14 cellular contexts compared by ENCODE assay signal in the genomic region with DNA sequence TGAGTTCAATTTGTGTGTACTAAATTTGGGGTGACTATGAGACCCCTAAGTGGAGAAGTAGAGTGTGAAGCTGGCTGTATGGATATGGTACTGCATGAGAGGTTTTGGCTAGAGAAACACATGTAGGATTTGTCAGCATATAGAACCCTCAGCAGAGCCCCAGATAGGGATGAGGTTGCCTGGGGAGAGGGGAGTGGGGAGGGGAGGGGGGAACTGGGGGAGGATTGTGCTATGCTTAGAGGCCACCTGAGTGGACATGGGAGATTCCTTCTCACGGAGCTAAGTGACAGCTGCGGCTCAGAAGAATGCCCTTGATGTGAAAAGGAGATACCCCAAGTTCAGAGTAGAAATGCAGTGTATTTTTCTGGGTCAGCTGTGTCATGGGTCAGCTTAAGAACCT. TPM values are rescaled to one million over a fixed set of nuclear protein-coding genes. Genes with fewer than 3 reads are reported as not detected.
A peak's percentile ranks its signal among the peaks of the same experiment; 100 is the strongest.
DNase-seq lines count a peak whose midpoint lies in the region; ATAC-seq and TF ChIP-seq lines count a peak whose summit lies in the region.
"Had no signal": no experiment of that assay in that cellular context is flagged by ENCODE, and none has a peak within 500 bp of the region (broad histone marks: within the 10 kb centered on the region; RNA-seq: fewer than 3 reads in every experiment).

No MANE protein-coding gene starts in this region.

- peaks cover 13% of the 10 kb centered on the region for H3K4me1 Mint-ChIP-seq in mesothelial cell of epicardium

- H3K27ac Mint-ChIP-seq in mesothelial cell of epicardium = peak overlapping the region; percentile 30

- POLR2A ChIA-PET in RWPE1 (lab: Yijun Ruan, JAX; ENCODE audit: low non-redundant PET) = no interaction called here

- H3K9me3 ChIP-seq in upper lobe of right lung = no peaks in the 10 kb centered on the region
- H3K9me3 ChIP-seq: BLaER1 had no signal

- TF ChIP-seq CTCF in RWPE1 (conservative IDR thresholded peaks at IDR 0.05; ENCODE audit: low read depth) (no peak), coronary artery (IDR thresholded peaks at IDR 0.05) (no peak), mesothelial cell of epicardium (IDR thresholded peaks at IDR 0.05; ENCODE audit: unreplicated experiment) (no peak), upper lobe of right lung (IDR thresholded peaks at IDR 0.05) (no peak)

- H3K36me3 ChIP-seq in upper lobe of right lung = peaks cover 4% of the 10 kb centered on the region

- no peaks in the 10 kb centered on the region for H3K9me3 Mint-ChIP-seq in mesothelial cell of epicardium

- no peaks in the 10 kb centered on the region for H3K27me3 ChIP-seq in upper lobe of right lung
- H3K27me3 ChIP-seq: BLaER1 had no signal

- DNase-seq in RWPE1 (ENCODE audit: low spot score) (no peak), coronary artery (ENCODE audit: low spot score) (peak; percentile 16), mesothelial cell of epicardium (ENCODE audit: low spot score in 2 of 2, unreplicated experiment in 2 of 2) (no peak), upper lobe of right lung (peak; percentile 11), iPS-NIHi7 (ENCODE audit: extremely low spot score) (no peak), NCI-H510A treated with DMSO at 0.1 percent for 48 hours (lab: John Stamatoyannopoulos, UW) (no peak)
- DNase-seq: 8988T, AML-193, DMS53, GF-D8 had no signal

- peak overlapping the region; percentile 26; the same call in 1 of the 2 replicates for H3K27ac ChIP-seq in RWPE1
- H3K27ac ChIP-seq in coronary artery = no peak overlapping the region
- no peak overlapping the region for H3K27ac ChIP-seq in upper lobe of right lung
- H3K27ac ChIP-seq: BLaER1, HL-60 had no signal

- CTCF ChIA-PET in RWPE1 (lab: Yijun Ruan, JAX) = interaction anchor here (0.7 to 1.0 kb wide), 2 partner anchors 120 to 375 kb away, joined by 3 to 4 read pairs; no protein-coding TSS in a partner anchor

- ATAC-seq in upper lobe of right lung (no peak), GM21825 (IDR thresholded peaks at IDR 0.05; ENCODE audit: unreplicated experiment) (no peak)
- ATAC-seq: HCT116 had no signal

- H3K4me3 ChIP-seq in coronary artery (no peak overlapping the region), upper lobe of right lung (no peak overlapping the region)
- H3K4me3 ChIP-seq: BLaER1 had no signal

- peaks cover 12% of the 10 kb centered on the region for H3K36me3 Mint-ChIP-seq in mesothelial cell of epicardium

- intact Hi-C loops in upper lobe of right lung (cut with DNase I) = no loop called here

- H3K4me1 ChIP-seq in upper lobe of right lung = peaks cover 7% of the 10 kb centered on the region

- no peak overlapping the region for H3K4me3 Mint-ChIP-seq in mesothelial cell of epicardium

- no peaks in the 10 kb centered on the region for H3K27me3 Mint-ChIP-seq in mesothelial cell of epicardium (ENCODE audit: low read depth)

RNA-seq across cellular contexts. Expression of a gene that starts 11.2 kb away (rescaled TPM):
- total RNA-seq in mesothelial cell of epicardium = 27.7 to 31.1 TPM (median 30.8 TPM) in 3 replicates
- total RNA-seq in upper lobe of right lung = 10.2 TPM

Comparison
In these comparisons a context has a peak if more than half of its experiments do, and no peak if none do; other contexts are left out.
1. DNase-seq: peak in coronary artery (single experiment) and upper lobe of right lung (single experiment); none in RWPE1 (single experiment), mesothelial cell of epicardium (0 of 2), iPS-NIHi7 (single experiment) and NCI-H510A treated with DMSO at 0.1 percent for 48 hours (single experiment).